ENCODE assay signal across 22 cellular contexts in genomic region chr6:32635526-32636123, GRCh38. TPM values are rescaled to one million over a fixed set of nuclear protein-coding genes. Genes with fewer than 3 reads are reported as not detected.
"Had no signal": no experiment of that assay in that cellular context is flagged by ENCODE, and none has a peak within 500 bp of the region (broad histone marks: within the 10 kb centered on the region; RNA-seq: fewer than 3 reads in every experiment).

No MANE protein-coding gene starts in this region.

- FAIRE-seq: urothelium cell line had no signal

- H3K36me3 ChIP-seq: brain microvascular endothelial cell, esophagus squamous epithelium, left lung, sigmoid colon had no signal

- H3K4me1 ChIP-seq: esophagus squamous epithelium, sigmoid colon had no signal

- H3K27ac ChIP-seq: brain microvascular endothelial cell, dorsolateral prefrontal cortex, esophagus squamous epithelium, left lung, sigmoid colon had no signal

- H3K36me3 Mint-ChIP-seq: activated naive CD4-positive, alpha-beta T cell treated with anti-CD3 and anti-CD28 coated beads, Interleukin-2, amount 50 U/mL, for 72 hours; WTC11 had no signal

- ATAC-seq: activated naive CD4-positive, alpha-beta T cell treated with anti-CD3 and anti-CD28 coated beads, Interleukin-2, amount 50 U/mL, for 72 hours; left lung; T-helper 17 cell; WTC11 had no signal

- H3K9me3 Mint-ChIP-seq: activated naive CD4-positive, alpha-beta T cell treated with anti-CD3 and anti-CD28 coated beads, Interleukin-2, amount 50 U/mL, for 72 hours; neural crest cell; stimulated activated naive CD8-positive, alpha-beta T cell treated with anti-CD3 and anti-CD28 coated beads, Interleukin-15, Interleukin-2, amounts not matched to agents 100 ng/mL and 50 ng/mL, for 24 hours; WTC11 had no signal

- H3K4me3 ChIP-seq: dorsolateral prefrontal cortex, esophagus squamous epithelium, left lung, sigmoid colon had no signal

- DNase-seq: activated CD4-positive, alpha-beta T cell treated with anti-CD3 and anti-CD28 coated beads, Interleukin-2, amount 50 U/mL, for 1 hour; activated T-cell treated with anti-CD3 and anti-CD28 coated beads, Interleukin-2, amount 50 U/mL, for 1 hour; amniotic stem cell; brain microvascular endothelial cell; dorsolateral prefrontal cortex; esophagus squamous epithelium; foreskin fibroblast; glutamatergic neuron; left lung; mesenchymal stem cell; sigmoid colon; stimulated activated CD4-positive, alpha-beta T cell treated with anti-CD3 and anti-CD28 coated beads, Interleukin-2, amount 100 ng/mL, for 48 hours; T-helper 17 cell had no signal

- H3K4me3 Mint-ChIP-seq: neural crest cell; stimulated activated naive CD8-positive, alpha-beta T cell treated with anti-CD3 and anti-CD28 coated beads, Interleukin-15, Interleukin-2, amounts not matched to agents 100 ng/mL and 50 ng/mL, for 24 hours; T-helper 17 cell; WTC11 had no signal

- H3K27me3 Mint-ChIP-seq: T-helper 17 cell had no signal

- H3K4me1 Mint-ChIP-seq: neural crest cell, WTC11 had no signal

- H3K27ac Mint-ChIP-seq: activated naive CD4-positive, alpha-beta T cell treated with anti-CD3 and anti-CD28 coated beads, Interleukin-2, amount 50 U/mL, for 72 hours; stimulated activated naive CD8-positive, alpha-beta T cell treated with anti-CD3 and anti-CD28 coated beads, Interleukin-15, Interleukin-2, amounts not matched to agents 100 ng/mL and 50 ng/mL, for 24 hours; T-helper 17 cell; WTC11 had no signal

- H3K27me3 ChIP-seq: brain microvascular endothelial cell, left lung had no signal

- H3K9me3 ChIP-seq: esophagus squamous epithelium, left lung, sigmoid colon had no signal

RNA-seq across cellular contexts. Expression of gene HLA-DQA1, which starts 1.6 kb away (rescaled TPM):
- total RNA-seq: chondrocyte, neural crest cell, osteocyte, pulmonary artery endothelial cell had no signal

RNA-seq across cellular contexts. Expression of gene HLA-DQB1, which starts 30.8 kb away (rescaled TPM):
- total RNA-seq: chondrocyte, osteocyte, pulmonary artery endothelial cell, temporal lobe had no signal

RNA-seq across cellular contexts. Expression of gene HLA-DRB1, which starts 46.0 kb away (rescaled TPM):
- total RNA-seq: chondrocyte, osteocyte, pulmonary artery endothelial cell had no signal
